ENCODE assay signal across 8 cellular contexts in genomic region chr7:156892821-156893706, GRCh38. TPM values are rescaled to one million over a fixed set of nuclear protein-coding genes. Genes with fewer than 3 reads are reported as not detected.
A peak's percentile ranks its signal among the peaks of the same experiment; 100 is the strongest.
DNase-seq lines count a peak whose midpoint lies in the region; ATAC-seq, FAIRE-seq and TF ChIP-seq lines count a peak whose summit lies in the region.

LMBR1 (minus strand) TSS chr7:156893183; CDS start chr7:156892993, 190 bp downstream.

- H3K4me1 ChIP-seq in breast epithelium (no peaks in the 10 kb centered on the region), iPS-20b (ENCODE audit: insufficient read depth, low read length) (no peaks in the 10 kb centered on the region; the same call in 1 of the 2 replicates), small intestine (ENCODE audit: control insufficient read depth in 2 of 2, insufficient read depth in 1 of 2, low read depth in 1 of 2, low read length in 1 of 2) (peaks cover 0 to 3% of the 10 kb centered on the region in 2 donors)

- WGBS in small intestine, 3 donors, result 0 to 1% (median 0%) methylated on average over 35 to 96 of the region's 97 CpGs

- in situ Hi-C loops in ACHN (cut with HindIII; ENCODE audit: low pct_ligation_motif_present, low pct_unique_long_range_greater_than_20kb, low sequenced_read_pairs), result no loop called here

- peak; percentile 38 for TF ChIP-seq POLR2A in breast epithelium (IDR thresholded peaks at IDR 0.05)

- no peaks in the 10 kb centered on the region for H3K9me3 ChIP-seq in breast epithelium
- no peaks in the 10 kb centered on the region for H3K9me3 ChIP-seq in iPS-20b (ENCODE audit: insufficient read depth, low read depth, low read length)
- no peaks in the 10 kb centered on the region for H3K9me3 ChIP-seq in small intestine (ENCODE audit: control insufficient read depth, low read depth)

- ATAC-seq in GM18868 (IDR thresholded peaks at IDR 0.05; ENCODE audit: unreplicated experiment) (peak; percentile 73), HG03108 (IDR thresholded peaks at IDR 0.05; ENCODE audit: unreplicated experiment) (peak; percentile 74)

- H3K4me3 ChIP-seq in breast epithelium (peak within 1 kb of the TSS; percentile 64 to 89 (median 85)), iPS-20b (ENCODE audit: low read length) (peak within 1 kb of the TSS; percentile 100), small intestine (ENCODE audit: low read depth in 1 of 2, low read length in 2 of 2) (peak within 1 kb of the TSS; percentile 90 to 92)

- no peak for FAIRE-seq in small intestine (lab: Jason Lieb, UNC)

- intact Hi-C loops in breast epithelium (cut with DNase I; ENCODE audit: low total_unique reads), result no loop called here

- H3K9ac ChIP-seq in iPS-20b (ENCODE audit: low read depth, low read length), result peak within 1 kb of the TSS; percentile 93

- H3K27me3 ChIP-seq in breast epithelium, result no peaks in the 10 kb centered on the region
- H3K27me3 ChIP-seq in iPS-20b (ENCODE audit: insufficient read depth, low read length), result no peaks in the 10 kb centered on the region
- H3K27me3 ChIP-seq in small intestine (ENCODE audit: control insufficient read depth in 2 of 2, insufficient read depth in 2 of 2, low read length in 2 of 2), result no peaks in the 10 kb centered on the region

- DNase-seq in ACHN (peak; percentile 97), NCI-H2196 (lab: John Stamatoyannopoulos, UW; ENCODE audit: unreplicated experiment) (peak; percentile 78), breast epithelium (ENCODE audit: low spot score in 2 of 2) (peak; percentile 92 to 95), small intestine (peak; percentile 93)

- peak; percentile 73 for TF ChIP-seq CTCF in VCaP (conservative IDR thresholded peaks at IDR 0.05)
- TF ChIP-seq CTCF in breast epithelium (IDR thresholded peaks at IDR 0.05), result peak; percentile 85 to 93 (median 92)

- H3K27ac ChIP-seq in VCaP, result peak within 1 kb of the TSS; percentile 90
- peak within 1 kb of the TSS; percentile 94 to 97 for H3K27ac ChIP-seq in breast epithelium
- H3K27ac ChIP-seq in iPS-20b (ENCODE audit: low read length), result peak within 1 kb of the TSS; percentile 86
- H3K27ac ChIP-seq in small intestine (ENCODE audit: low read depth in 1 of 2, low read length in 1 of 2), result peak within 1 kb of the TSS; percentile 99

- no peaks in the 10 kb centered on the region for H3K36me3 ChIP-seq in breast epithelium
- no peaks in the 10 kb centered on the region for H3K36me3 ChIP-seq in iPS-20b (ENCODE audit: insufficient read depth, low read depth, low read length)
- H3K36me3 ChIP-seq in small intestine (ENCODE audit: control insufficient read depth in 2 of 2, insufficient read depth in 2 of 2, low read length in 2 of 2), result no peaks in the 10 kb centered on the region

RNA-seq across cellular contexts. Expression of gene LMBR1, which starts in this region (rescaled TPM):
- 10 to 100 TPM; 69.0 to 90.6 (median 88.8) TPM for total RNA-seq in breast epithelium
- polyA plus RNA-seq in small intestine, result 10 to 100 TPM in 1 of 3 donors, 1 to 10 TPM in 2; 4.3 to 16.3 (median 7.4) TPM

Comparison
In these comparisons a context has a peak if more than half of its experiments do, and no peak if none do; other contexts are left out.
1. Peak in every context shown above with its lines: DNase-seq, ATAC-seq, H3K4me3 ChIP-seq and H3K27ac ChIP-seq.